22 cellular contexts compared by ENCODE assay signal in the genomic region with DNA sequence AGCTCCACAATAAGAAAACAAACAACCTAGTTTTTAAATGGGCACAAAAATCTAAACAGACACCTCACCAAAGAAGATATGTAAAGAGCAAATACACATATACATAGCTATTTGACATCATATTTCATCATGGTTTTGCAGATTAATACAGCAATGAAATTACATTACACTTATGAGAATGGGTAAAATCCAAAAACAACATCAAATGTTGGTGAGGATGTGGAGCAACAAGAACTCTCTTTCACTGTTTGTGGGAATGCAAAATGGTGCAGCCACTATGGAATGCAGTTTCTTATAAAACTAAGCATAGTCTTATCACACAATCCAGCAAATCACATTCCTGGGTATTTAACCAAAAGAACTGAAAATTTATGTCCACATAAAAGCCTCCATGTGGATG. TPM values are rescaled to one million over a fixed set of nuclear protein-coding genes. Genes with fewer than 3 reads are reported as not detected.
"Had no signal": no experiment of that assay in that cellular context is flagged by ENCODE, and none has a peak within 500 bp of the region (broad histone marks: within the 10 kb centered on the region; RNA-seq: fewer than 3 reads in every experiment).

No MANE protein-coding gene starts in this region.

- H3K36me3 ChIP-seq: cardiac muscle cell, esophagus squamous epithelium, gastroesophageal sphincter had no signal

- H3K27me3 ChIP-seq: cardiac muscle cell, esophagus squamous epithelium, gastroesophageal sphincter, tibial nerve had no signal

- H3K27ac ChIP-seq: cardiac muscle cell, esophagus squamous epithelium, gastroesophageal sphincter, tibial nerve, VCaP had no signal

- ATAC-seq: activated T-cell treated with anti-CD3 and anti-CD28 coated beads, Interleukin-2, amount 50 U/mL, for 72 hours; effector memory CD8-positive, alpha-beta T cell; gastroesophageal sphincter; left ventricle myocardium superior; stimulated activated naive CD8-positive, alpha-beta T cell treated with anti-CD3 and anti-CD28 coated beads, Interleukin-15, Interleukin-2, amounts not matched to agents 100 U/mL and 50 U/mL, for 24 hours had no signal

- H3K4me1 ChIP-seq: esophagus squamous epithelium, gastroesophageal sphincter, tibial nerve had no signal

- H3K4me3 ChIP-seq: cardiac muscle cell, esophagus squamous epithelium, gastroesophageal sphincter, tibial nerve had no signal

- DNase-seq: activated CD4-positive, alpha-beta T cell treated with anti-CD3 and anti-CD28 coated beads, Interleukin-2, amount 50 U/mL, for 1 hour; activated CD4-positive, CD25-positive, alpha-beta regulatory T cell treated with anti-CD3 and anti-CD28 coated beads, Interleukin-2, amount 50 U/mL, for 72 hours; activated CD8-positive, alpha-beta memory T cell treated with anti-CD3 and anti-CD28 coated beads, Interleukin-2, amount 50 U/mL, for 4 hours; activated effector memory CD4-positive, alpha-beta T cell treated with anti-CD3 and anti-CD28 coated beads, Interleukin-2, amount 50 U/mL, for 16 hours; activated naive CD4-positive, alpha-beta T cell treated with anti-CD3 and anti-CD28 coated beads, Interleukin-2, amount 50 U/mL, for 16 hours; activated T-cell treated with anti-CD3 and anti-CD28 coated beads, Interleukin-2, amount 50 U/mL, for 72 hours; effector memory CD8-positive, alpha-beta T cell; esophagus squamous epithelium; immature natural killer cell; left ventricle myocardium superior; occipital lobe; retina; stimulated activated CD4-positive, alpha-beta T cell treated with anti-CD3 and anti-CD28 coated beads, Interleukin-2, amount 100 ng/mL, for 24 hours; stimulated activated naive CD8-positive, alpha-beta T cell treated with anti-CD3 and anti-CD28 coated beads, Interleukin-15, Interleukin-2, amounts not matched to agents 100 U/mL and 50 U/mL, for 24 hours; T-helper 2 cell had no signal

RNA-seq across cellular contexts. Expression of gene TLR6, which starts 25.0 kb away (rescaled TPM):
- polyA plus RNA-seq: cardiac muscle cell, neural cell had no signal

RNA-seq across cellular contexts. Expression of gene TLR1, which starts 27.1 kb away (rescaled TPM):
- polyA plus RNA-seq: cardiac muscle cell, neural cell had no signal

RNA-seq across cellular contexts. Expression of gene FAM114A1, which starts 36.0 kb away (rescaled TPM):
- polyA plus RNA-seq: immature natural killer cell, neural cell had no signal

RNA-seq across cellular contexts. Expression of gene TLR10, which starts 48.9 kb away (rescaled TPM):
- total RNA-seq: cardiac muscle cell, chondrocyte, dermis microvascular lymphatic vessel endothelial cell, left ventricle myocardium superior had no signal
- polyA plus RNA-seq: cardiac muscle cell had no signal
